ENCODE assay signal across 1 cellular context in the genomic region with DNA sequence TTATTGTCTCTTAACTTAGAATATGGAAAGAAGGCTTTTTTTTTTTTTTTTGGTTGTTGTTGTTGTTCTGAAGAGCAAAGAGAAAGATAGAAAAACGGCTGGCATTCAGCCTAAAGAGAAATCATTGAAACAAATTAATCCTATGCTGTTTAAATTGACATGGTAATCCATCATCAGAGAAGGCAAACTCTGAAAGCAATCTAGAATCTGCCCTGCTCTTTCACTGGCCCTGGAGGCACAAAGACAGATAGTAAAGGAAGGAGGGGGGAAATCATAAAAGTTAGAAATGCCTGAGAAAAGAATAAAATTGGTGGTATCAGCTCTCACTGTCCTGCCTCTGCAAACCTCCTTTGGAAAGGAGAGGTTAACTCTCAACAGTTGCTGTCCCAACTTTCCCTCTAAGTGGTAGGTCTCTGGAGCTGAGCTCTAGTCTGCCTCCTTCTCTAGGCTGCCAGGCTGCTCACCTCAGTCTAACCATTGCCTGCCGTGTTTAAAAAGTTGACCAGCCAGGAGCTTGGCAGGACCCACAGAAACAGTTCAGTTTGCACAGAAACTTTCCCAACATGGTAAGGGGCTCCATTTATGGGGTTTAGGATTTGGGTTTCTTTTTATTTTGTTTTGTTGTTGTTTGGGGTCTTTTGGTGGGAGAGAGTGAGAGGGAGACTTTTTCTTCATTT.
TF ChIP-seq lines count a peak whose summit lies in the region.

No MANE protein-coding gene starts in this region.

TF ChIP-seq in A549, 52 proteins besides CTCF, POLR2A, EP300 and RAD21 (continued from another document):
- no peak for TF ChIP-seq PHF8 (IDR thresholded peaks at IDR 0.05; ENCODE audit: borderline replicate concordance, low read depth)
- no peak for TF ChIP-seq HEYL (CRISPR knock-in tag; IDR thresholded peaks at IDR 0.05)
- no peak for TF ChIP-seq JUN (IDR thresholded peaks at IDR 0.05)
- TF ChIP-seq, protein P1, sequence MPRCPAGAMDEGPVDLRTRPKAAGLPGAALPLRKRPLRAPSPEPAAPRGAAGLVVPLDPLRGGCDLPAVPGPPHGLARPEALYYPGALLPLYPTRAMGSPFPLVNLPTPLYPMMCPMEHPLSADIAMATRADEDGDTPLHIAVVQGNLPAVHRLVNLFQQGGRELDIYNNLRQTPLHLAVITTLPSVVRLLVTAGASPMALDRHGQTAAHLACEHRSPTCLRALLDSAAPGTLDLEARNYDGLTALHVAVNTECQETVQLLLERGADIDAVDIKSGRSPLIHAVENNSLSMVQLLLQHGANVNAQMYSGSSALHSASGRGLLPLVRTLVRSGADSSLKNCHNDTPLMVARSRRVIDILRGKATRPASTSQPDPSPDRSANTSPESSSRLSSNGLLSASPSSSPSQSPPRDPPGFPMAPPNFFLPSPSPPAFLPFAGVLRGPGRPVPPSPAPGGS (IDR thresholded peaks at IDR 0.05): no peak
- no peak for TF ChIP-seq RFX5 (IDR thresholded peaks at IDR 0.05)
- TF ChIP-seq, protein P2, sequence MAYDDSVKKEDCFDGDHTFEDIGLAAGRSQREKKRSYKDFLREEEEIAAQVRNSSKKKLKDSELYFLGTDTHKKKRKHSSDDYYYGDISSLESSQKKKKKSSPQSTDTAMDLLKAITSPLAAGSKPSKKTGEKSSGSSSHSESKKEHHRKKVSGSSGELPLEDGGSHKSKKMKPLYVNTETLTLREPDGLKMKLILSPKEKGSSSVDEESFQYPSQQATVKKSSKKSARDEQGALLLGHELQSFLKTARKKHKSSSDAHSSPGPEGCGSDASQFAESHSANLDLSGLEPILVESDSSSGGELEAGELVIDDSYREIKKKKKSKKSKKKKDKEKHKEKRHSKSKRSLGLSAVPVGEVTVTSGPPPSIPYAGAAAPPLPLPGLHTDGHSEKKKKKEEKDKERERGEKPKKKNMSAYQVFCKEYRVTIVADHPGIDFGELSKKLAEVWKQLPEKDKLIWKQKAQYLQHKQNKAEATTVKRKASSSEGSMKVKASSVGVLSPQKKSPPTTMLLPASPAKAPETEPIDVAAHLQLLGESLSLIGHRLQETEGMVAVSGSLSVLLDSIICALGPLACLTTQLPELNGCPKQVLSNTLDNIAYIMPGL (CRISPR knock-in tag; IDR thresholded peaks at IDR 0.05; ENCODE audit: borderline replicate concordance): no peak
- no peak for TF ChIP-seq MAX (IDR thresholded peaks at IDR 0.05)
- no peak for TF ChIP-seq RNF2 (IDR thresholded peaks at IDR 0.05; ENCODE audit: borderline replicate concordance, low read depth)
- no peak for TF ChIP-seq CHD4 (IDR thresholded peaks at IDR 0.05; ENCODE audit: borderline replicate concordance)
- no peak for TF ChIP-seq ZNF302 (CRISPR knock-in tag; IDR thresholded peaks at IDR 0.05)
- TF ChIP-seq ATOH8 (CRISPR knock-in tag; IDR thresholded peaks at IDR 0.05; ENCODE audit: low read depth): no peak
